Comparison of ENCODE assay signal across 28 cellular contexts in the genomic region with DNA sequence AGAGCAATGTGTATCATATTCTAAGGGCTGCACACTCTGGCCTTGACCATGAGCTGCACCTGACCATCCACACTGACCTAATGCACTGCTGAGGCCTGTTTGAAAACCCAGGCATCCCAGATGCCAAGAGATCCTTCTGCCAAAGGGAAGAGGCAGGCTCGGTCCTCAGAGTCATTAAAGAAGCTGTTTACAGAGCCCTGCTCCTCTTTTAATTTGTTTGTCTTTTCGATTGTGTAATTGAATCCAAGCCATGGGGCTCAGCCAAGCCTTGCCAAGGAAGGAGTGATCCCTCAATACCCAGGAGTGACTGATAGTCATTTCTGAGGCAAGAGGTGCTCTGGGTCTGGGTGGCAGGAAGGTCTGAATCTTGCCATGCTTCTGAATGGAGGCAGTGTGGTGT.
"Had no signal": no experiment of that assay in that cellular context is flagged by ENCODE, and none has a peak within 500 bp of the region (broad histone marks: within the 10 kb centered on the region; RNA-seq: fewer than 3 reads in every experiment).

No MANE protein-coding gene starts in this region.

- H3K27ac ChIP-seq: brain microvascular endothelial cell, cardiac muscle cell, SK-N-MC, WERI-Rb-1 had no signal

- DNase-seq: activated CD4-positive, alpha-beta memory T cell treated with anti-CD3 and anti-CD28 coated beads, Interleukin-2, amount 10 ng/mL, durations not matched to agents 7 days and 5 days; activated CD4-positive, alpha-beta T cell treated with anti-CD3 and anti-CD28 coated beads for 36 hours; activated CD4-positive, alpha-beta T cell treated with anti-CD3 and anti-CD28 coated beads, Interleukin-2, amount 50 U/mL, for 1 hour; activated gamma-delta T cell; activated naive CD4-positive, alpha-beta T cell treated with anti-CD3 and anti-CD28 coated beads for 36 hours; activated T-cell treated with anti-CD3 and anti-CD28 coated beads for 4 hours; activated T-cell treated with anti-CD3 and anti-CD28 coated beads, Interleukin-2, amount 50 U/mL, for 48 hours; amygdala; brain microvascular endothelial cell; NCI-H1092; NCI-H1436 treated with DMSO at 0.1 percent for 48 hours; NCI-H187; NCI-H2171; NCI-H2227 treated with DMSO at 0.1 percent for 48 hours; NCI-H446 treated with DMSO at 0.1 percent for 48 hours; NCI-H524 treated with DMSO at 0.1 percent for 48 hours; NCI-H774; NK-92 treated with Interleukin-12 subunit alpha and Interleukin-12 subunit beta, amount 100 ng/mL, for 24 hours; OCI-M1; RPMI8226; T-cell; T-helper 2 cell; WERI-Rb-1 had no signal

- H3K27me3 ChIP-seq: brain microvascular endothelial cell, cardiac muscle cell had no signal

- H3K36me3 ChIP-seq: brain microvascular endothelial cell, cardiac muscle cell, WERI-Rb-1 had no signal

- ATAC-seq: activated CD4-positive, alpha-beta T cell treated with anti-CD3 and anti-CD28 coated beads for 36 hours; activated T-helper 17 cell treated with anti-CD3 and anti-CD28 coated beads, Interleukin-2, amount 50 U/mL, for 72 hours; Panc1; Right ventricle myocardium inferior; T-cell had no signal

- H3K4me3 ChIP-seq: cardiac muscle cell, SK-N-MC had no signal
